In the genomic region with DNA sequence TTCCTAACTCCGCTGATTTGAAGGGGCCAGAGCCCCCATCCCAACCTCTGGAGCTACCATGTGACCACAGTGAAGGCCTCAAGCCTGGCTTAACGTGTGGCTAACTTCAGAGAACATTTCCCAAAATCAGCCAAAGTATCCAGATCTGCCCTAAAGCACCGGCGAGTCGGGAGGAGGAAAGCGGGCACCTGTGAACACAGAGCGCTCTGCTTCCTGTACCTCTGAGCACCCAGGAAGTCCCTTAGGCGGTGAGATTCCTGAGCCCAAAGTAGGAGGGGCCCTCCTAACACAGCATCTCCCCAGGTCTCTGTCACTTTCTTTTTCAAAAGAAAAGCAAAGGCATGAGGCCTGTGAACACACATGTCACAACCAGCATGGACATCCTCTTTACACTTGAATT, we compare ENCODE assay signal across 8 cellular contexts. TPM values are rescaled to one million over a fixed set of nuclear protein-coding genes. Genes with fewer than 3 reads are reported as not detected.
DNase-seq lines count a peak whose midpoint lies in the region; ATAC-seq, FAIRE-seq and TF ChIP-seq lines count a peak whose summit lies in the region.

No MANE protein-coding gene starts in this region.

- peak overlapping the region; percentile 77 for H3K4me3 ChIP-seq in CD8-positive, alpha-beta memory T cell (ENCODE audit: low read length)
- H3K4me3 ChIP-seq in H1 (ENCODE audit: extremely low read depth in 1 of 4, insufficient read depth in 2 of 4, low read depth in 3 of 4, low read length in 4 of 4) (peak overlapping the region; percentile 44 to 82 (median 62); a peak in 5 of 8 replicates), sigmoid colon (peak overlapping the region in 2 of 4 donors; percentile 65 to 94)

- no peak overlapping the region for H2BK15ac ChIP-seq in H1 (ENCODE audit: low read length)

- H3K27me3 Mint-ChIP-seq in CD8-positive, alpha-beta memory T cell, result peaks cover 0 to 1% of the 10 kb centered on the region in 2 donors

- no peaks in the 10 kb centered on the region for H3K9me3 Mint-ChIP-seq in CD8-positive, alpha-beta memory T cell

- no peaks in the 10 kb centered on the region for H3K9me3 ChIP-seq in CD8-positive, alpha-beta memory T cell (ENCODE audit: low read length)
- H3K9me3 ChIP-seq in H1 (ENCODE audit: insufficient read depth in 2 of 2, low read depth in 1 of 2, low read length in 1 of 2) (no peaks in the 10 kb centered on the region), sigmoid colon (no peaks in the 10 kb centered on the region)

- 0 out of 2 replicates have a peak overlapping the region, but pooled peaks have one; percentile 8 for H2AFZ ChIP-seq in H1 (ENCODE audit: low read length)

- peak overlapping the region; percentile 93 to 97 (median 94) for H3K4me3 Mint-ChIP-seq in CD8-positive, alpha-beta memory T cell

- no peaks in the 10 kb centered on the region for H3K79me2 ChIP-seq in H1 (ENCODE audit: control insufficient read depth in 1 of 2, insufficient read depth in 2 of 2, low read length in 2 of 2)

- no peaks in the 10 kb centered on the region for H3K27me3 ChIP-seq in CD8-positive, alpha-beta memory T cell (ENCODE audit: insufficient read depth, low read length, poor library complexity, severe bottlenecking)
- peaks cover 3 to 19% (median 16%) of the 10 kb centered on the region in 4 experiments for H3K27me3 ChIP-seq in H1 (replicated peaks in 1 of 4; ENCODE audit: control insufficient read depth in 3 of 4, extremely low read depth in 1 of 4, insufficient read depth in 3 of 4, low read length in 3 of 4)
- no peaks in the 10 kb centered on the region for H3K27me3 ChIP-seq in sigmoid colon

- no peak overlapping the region for H2AK5ac ChIP-seq in H1 (ENCODE audit: low read depth, low read length)

- POLR2A ChIA-PET in CD8-positive, alpha-beta memory T cell (lab: Charles Lee), result no interaction called here
- POLR2A ChIA-PET in H1 (lab: Charles Lee; ENCODE audit: partially characterized antibody), result no interaction called here

- no peak overlapping the region for H4K5ac ChIP-seq in H1 (ENCODE audit: insufficient read length, low read depth, low read length)

- no peaks in the 10 kb centered on the region; the same call in 1 of the 2 replicates for H3K79me1 ChIP-seq in H1 (ENCODE audit: low read depth, low read length)

- no peak for TF ChIP-seq RAD21 in H1 (IDR thresholded peaks at IDR 0.05 in 1 of 2, conservative IDR thresholded peaks at IDR 0.05 in 1 of 2; ENCODE audit: low read depth in 2 of 2, low read length in 2 of 2)

- CTCF ChIA-PET in CD8-positive, alpha-beta memory T cell (lab: Charles Lee), result no interaction called here
- CTCF ChIA-PET in H1 (lab: Charles Lee; ENCODE audit: partially characterized antibody), result interaction anchor here (0.5 kb wide), 1 partner anchor 1286 kb away, joined by 3 read pairs; no protein-coding TSS in a partner anchor

- H3K4me1 ChIP-seq in CD8-positive, alpha-beta memory T cell (ENCODE audit: insufficient read depth, low read length), result peaks cover 59% of the 10 kb centered on the region
- H3K4me1 ChIP-seq in H1 (replicated peaks in 1 of 4; ENCODE audit: control insufficient read depth in 3 of 4, insufficient read depth in 4 of 4, low read length in 3 of 4) (peaks cover 8 to 24% (median 10%) of the 10 kb centered on the region in 4 experiments), sigmoid colon (peaks cover 2 to 30% (median 19%) of the 10 kb centered on the region in 4 donors)

- ATAC-seq in HG03108 (IDR thresholded peaks at IDR 0.05; ENCODE audit: unreplicated experiment) (no peak), HG03045 (IDR thresholded peaks at IDR 0.05; ENCODE audit: unreplicated experiment) (no peak)

- H2BK20ac ChIP-seq in H1 (ENCODE audit: low read length), result no peak overlapping the region

- H2BK5ac ChIP-seq in H1 (ENCODE audit: low read depth, low read length), result no peak overlapping the region

- 0 out of 2 replicates have a peak overlapping the region, but pooled peaks have one; percentile 26 for H3K18ac ChIP-seq in H1 (ENCODE audit: extremely low read depth, low read length)

- intact Hi-C loops in sigmoid colon (cut with DNase I), result loop anchor here (10.0 kb wide), 1 partner anchor 1359 kb away; no protein-coding TSS in a partner anchor

- peak overlapping the region; percentile 28 for H3K4ac ChIP-seq in H1 (replicated peaks; ENCODE audit: insufficient read length, low read depth, low read length)

- no peak for TF ChIP-seq EP300 in H1 (IDR thresholded peaks at IDR 0.05; ENCODE audit: borderline replicate concordance in 1 of 2, low read depth in 2 of 2, low read length in 2 of 2)
- TF ChIP-seq EP300 in sigmoid colon (IDR thresholded peaks at IDR 0.05), result no peak

- 0 out of 2 replicates have a peak overlapping the region, but pooled peaks have one; percentile 96 for H2BK12ac ChIP-seq in H1 (ENCODE audit: low read depth, low read length)

- H3K36me3 ChIP-seq in CD8-positive, alpha-beta memory T cell (ENCODE audit: insufficient read depth, low read length), result no peaks in the 10 kb centered on the region
- H3K36me3 ChIP-seq in H1 (ENCODE audit: control insufficient read depth in 2 of 4, insufficient read depth in 4 of 4, low read length in 3 of 4) (no peaks in the 10 kb centered on the region), sigmoid colon (no peaks in the 10 kb centered on the region)

- DNase-seq in CD8-positive, alpha-beta memory T cell, result peak; percentile 40 to 77 (median 69)
- peak; percentile 23 for DNase-seq in activated CD4-positive, alpha-beta T cell treated with anti-CD3 and anti-CD28 coated beads, Interleukin-2, amount 50 U/mL, for 1 hour
- DNase-seq in H1 (ENCODE audit: low read depth in 1 of 2, low spot score in 2 of 2) (no peak), sigmoid colon (no peak), NCI-H187 treated with DMSO at 0.1 percent for 48 hours (lab: John Stamatoyannopoulos, UW) (no peak), dermis blood vessel endothelial cell (no peak)

- 77% methylated on average over 8 of the region's 8 CpGs; no CpG with 5 or more reads in 1 of the 2 experiments for WGBS in H1 (ENCODE audit: extremely low coverage in 1 of 2, insufficient coverage in 1 of 2, insufficient read length in 1 of 2, insufficient replicate concordance in 2 of 2, low coverage in 1 of 2, low lambda C conversion rate in 2 of 2, missing lambda C conversion rate in 1 of 2), 2 experiments
- 70 to 89% methylated on average over 8 of the region's 8 CpGs for WGBS in sigmoid colon, 2 donors

- H3K27ac ChIP-seq in CD8-positive, alpha-beta memory T cell (ENCODE audit: low read depth, low read length), result peak overlapping the region; percentile 76
- no peak overlapping the region for H3K27ac ChIP-seq in H1 (ENCODE audit: low read depth, low read length)
- H3K27ac ChIP-seq in sigmoid colon, result peak overlapping the region in 3 of 4 donors; percentile 75 to 83 (median 78)

- H3K14ac ChIP-seq in H1 (ENCODE audit: insufficient read length), result no peak overlapping the region

- peaks cover 9% of the 10 kb centered on the region for H3K23me2 ChIP-seq in H1 (ENCODE audit: low read depth, low read length)

- H4K91ac ChIP-seq in H1 (replicated peaks; ENCODE audit: insufficient read length, low read length), result peak overlapping the region; percentile 23

- peak overlapping the region; percentile 94 to 99 (median 97) for H3K27ac Mint-ChIP-seq in CD8-positive, alpha-beta memory T cell

- TF ChIP-seq CTCF in H1 (IDR thresholded peaks at IDR 0.05; ENCODE audit: control extremely low read depth in 1 of 3, insufficient read depth in 1 of 3, low read depth in 1 of 3, low read length in 3 of 3) (no peak), sigmoid colon (IDR thresholded peaks at IDR 0.05) (no peak)

- H3K23ac ChIP-seq in H1 (ENCODE audit: insufficient read length), result no peak overlapping the region

- no peak overlapping the region for H4K8ac ChIP-seq in H1 (ENCODE audit: extremely low read depth, insufficient read depth, low read length)

- no peak for TF ChIP-seq POLR2A in H1 (IDR thresholded peaks at IDR 0.05; ENCODE audit: control extremely low read depth in 1 of 2, low read depth in 2 of 2, low read length in 2 of 2)
- no peak for TF ChIP-seq POLR2A in sigmoid colon (IDR thresholded peaks at IDR 0.05)

- peak overlapping the region; percentile 75 to 87 for H3K4me2 ChIP-seq in H1 (ENCODE audit: insufficient read depth in 1 of 2, low read depth in 2 of 2, low read length in 2 of 2)

- no peak overlapping the region for H3K56ac ChIP-seq in H1 (replicated peaks; ENCODE audit: insufficient read length, low read depth, low read length)

- H3K9ac ChIP-seq in H1 (replicated peaks in 1 of 4; ENCODE audit: extremely low read depth in 1 of 4, low read depth in 3 of 4, low read length in 3 of 4), result no peak overlapping the region

- H2BK120ac ChIP-seq in H1 (replicated peaks; ENCODE audit: low read depth, low read length), result no peak overlapping the region

- H4K20me1 ChIP-seq in H1 (replicated peaks in 1 of 2; ENCODE audit: control insufficient read depth in 1 of 2, insufficient read depth in 2 of 2, low read length in 2 of 2), result peaks cover 0 to 7% of the 10 kb centered on the region in 2 experiments

- peaks cover 0 to 20% (median 2%) of the 10 kb centered on the region in 3 donors for H3K36me3 Mint-ChIP-seq in CD8-positive, alpha-beta memory T cell

- H3K4me1 Mint-ChIP-seq in CD8-positive, alpha-beta memory T cell, result peaks cover 73 to 81% (median 78%) of the 10 kb centered on the region in 3 donors

- FAIRE-seq in H1 (lab: Jason Lieb, UNC), result no peak

RNA-seq across cellular contexts. Expression of a gene that starts 0.9 kb away (rescaled TPM):
- 10 to 100 TPM; 22.2 to 24.1 TPM for total RNA-seq in CD8-positive, alpha-beta memory T cell
- polyA plus RNA-seq in CD8-positive, alpha-beta memory T cell, result 50.5 TPM
- 14.3 and 17.0 TPM in 2 replicates for total RNA-seq in H1 (2021; fragmentation: NEBNext Ultra II Directional; extraction: Animal tissue kit (Norgen Biotek cat#: 25700))
- polyA plus RNA-seq in H1 (2011; rRNA removed) (2.8 and 5.2 TPM in 2 replicates), sigmoid colon (10 to 100 TPM; 14.8 to 31.2 (median 30.1) TPM)
- 5.7 TPM for polyA plus RNA-seq in H1 (2011; cell fraction: cytosol; rRNA removed)
- 2.1 TPM for polyA plus RNA-seq in H1 (2011; cell fraction: nucleus; rRNA removed)
- 5.9 to 9.2 TPM (median 7.6 TPM) in 4 replicates for polyA plus RNA-seq in H1 (2012, experiment 1 of 2)
- polyA plus RNA-seq in H1 (2012, experiment 2 of 2), result 1.5 TPM
- 11.6 TPM for polyA plus RNA-seq in H1 (2013, experiment 1 of 2)
- 13.6 TPM for polyA plus RNA-seq in H1 (2013, experiment 2 of 2)
- polyA minus RNA-seq in H1 (2011; rRNA and poly(A)+ RNA removed), result 7.5 and 10.9 TPM in 2 replicates
- 3.6 TPM for polyA minus RNA-seq in H1 (2011; cell fraction: cytosol; rRNA and poly(A)+ RNA removed)
- 5.7 TPM for polyA minus RNA-seq in H1 (2011; cell fraction: nucleus; rRNA and poly(A)+ RNA removed)
- total RNA-seq in sigmoid colon (10 to 100 TPM; 24.7 to 35.3 (median 31.8) TPM), dermis blood vessel endothelial cell (2.5 and 2.6 TPM in 2 replicates)

RNA-seq across cellular contexts. Expression of a gene that starts 27.5 kb away (rescaled TPM):
- total RNA-seq in CD8-positive, alpha-beta memory T cell, result 1 to 10 TPM; 2.3 to 2.6 TPM
- 1.8 TPM for polyA plus RNA-seq in CD8-positive, alpha-beta memory T cell
- 12.5 and 13.8 TPM in 2 replicates for total RNA-seq in H1 (2021; fragmentation: NEBNext Ultra II Directional; extraction: Animal tissue kit (Norgen Biotek cat#: 25700))
- polyA plus RNA-seq in H1 (2011; rRNA removed) (10.7 and 11.3 TPM in 2 replicates), sigmoid colon (1 to 10 TPM in 1 of 3 donors, under 1 TPM in 1, not detected in 1; 0.60 to 1.4 TPM)
- 11.2 TPM for polyA plus RNA-seq in H1 (2011; cell fraction: cytosol; rRNA removed)
- 9.2 TPM for polyA plus RNA-seq in H1 (2011; cell fraction: nucleus; rRNA removed)
- 9.9 to 15.0 TPM (median 10.5 TPM) in 4 replicates for polyA plus RNA-seq in H1 (2012, experiment 1 of 2)
- 14.3 TPM for polyA plus RNA-seq in H1 (2012, experiment 2 of 2)
- 12.5 TPM for polyA plus RNA-seq in H1 (2013, experiment 1 of 2)
- polyA plus RNA-seq in H1 (2013, experiment 2 of 2), result 12.5 TPM
- polyA minus RNA-seq in H1 (2011; rRNA and poly(A)+ RNA removed), result 3.0 and 3.3 TPM in 2 replicates
- 8.9 TPM for polyA minus RNA-seq in H1 (2011; cell fraction: cytosol; rRNA and poly(A)+ RNA removed)
- polyA minus RNA-seq in H1 (2011; cell fraction: nucleus; rRNA and poly(A)+ RNA removed), result 6.9 TPM
- total RNA-seq in sigmoid colon (1 to 10 TPM in 2 of 4 donors, under 1 TPM in 2; 0.33 to 1.4 (median 0.95) TPM), dermis blood vessel endothelial cell (not detected in 2 replicates)

RNA-seq across cellular contexts. Expression of a gene that starts 58.8 kb away (rescaled TPM):
- total RNA-seq in CD8-positive, alpha-beta memory T cell, result under 1 TPM; 0.28 to 0.33 TPM
- polyA plus RNA-seq in CD8-positive, alpha-beta memory T cell, result 1.4 TPM
- total RNA-seq in H1 (2021; fragmentation: NEBNext Ultra II Directional; extraction: Animal tissue kit (Norgen Biotek cat#: 25700)), result 1.8 and 2.0 TPM in 2 replicates
- 0.24 and 0.50 TPM in 2 replicates for polyA plus RNA-seq in H1 (2011; rRNA removed)
- polyA plus RNA-seq in H1 (2011; cell fraction: cytosol; rRNA removed), result 0.87 TPM
- 0.16 TPM for polyA plus RNA-seq in H1 (2011; cell fraction: nucleus; rRNA removed)
- 0.62 to 0.84 TPM (median 0.77 TPM) in 4 replicates for polyA plus RNA-seq in H1 (2012, experiment 1 of 2)
- polyA plus RNA-seq in H1 (2012, experiment 2 of 2), result 0.38 TPM
- 2.4 TPM for polyA plus RNA-seq in H1 (2013, experiment 1 of 2)
- 2.4 TPM for polyA plus RNA-seq in H1 (2013, experiment 2 of 2)
- polyA minus RNA-seq in H1 (2011; rRNA and poly(A)+ RNA removed), result 0.34 TPM in 1 of 2 replicates, not detected in the other
- polyA minus RNA-seq in H1 (2011; cell fraction: cytosol; rRNA and poly(A)+ RNA removed), result not detected
- not detected for polyA minus RNA-seq in H1 (2011; cell fraction: nucleus; rRNA and poly(A)+ RNA removed)
- not detected for total RNA-seq in sigmoid colon
- 1 to 10 TPM in 2 of 3 donors, under 1 TPM in 1; 0.42 to 3.9 (median 1.2) TPM for polyA plus RNA-seq in sigmoid colon
- not detected in 2 replicates for total RNA-seq in dermis blood vessel endothelial cell

Comparison
In these comparisons a context has a peak if more than half of its experiments do, and no peak if none do; other contexts are left out.
1. DNase-seq: peak in CD8-positive, alpha-beta memory T cell (5 of 5) and activated CD4-positive, alpha-beta T cell treated with anti-CD3 and anti-CD28 coated beads, Interleukin-2, amount 50 U/mL, for 1 hour (single experiment); none in H1 (0 of 2), sigmoid colon (single experiment), NCI-H187 treated with DMSO at 0.1 percent for 48 hours (single experiment) and dermis blood vessel endothelial cell (single experiment).